Comparison of ENCODE assay signal across 12 cellular contexts in the genomic region with DNA sequence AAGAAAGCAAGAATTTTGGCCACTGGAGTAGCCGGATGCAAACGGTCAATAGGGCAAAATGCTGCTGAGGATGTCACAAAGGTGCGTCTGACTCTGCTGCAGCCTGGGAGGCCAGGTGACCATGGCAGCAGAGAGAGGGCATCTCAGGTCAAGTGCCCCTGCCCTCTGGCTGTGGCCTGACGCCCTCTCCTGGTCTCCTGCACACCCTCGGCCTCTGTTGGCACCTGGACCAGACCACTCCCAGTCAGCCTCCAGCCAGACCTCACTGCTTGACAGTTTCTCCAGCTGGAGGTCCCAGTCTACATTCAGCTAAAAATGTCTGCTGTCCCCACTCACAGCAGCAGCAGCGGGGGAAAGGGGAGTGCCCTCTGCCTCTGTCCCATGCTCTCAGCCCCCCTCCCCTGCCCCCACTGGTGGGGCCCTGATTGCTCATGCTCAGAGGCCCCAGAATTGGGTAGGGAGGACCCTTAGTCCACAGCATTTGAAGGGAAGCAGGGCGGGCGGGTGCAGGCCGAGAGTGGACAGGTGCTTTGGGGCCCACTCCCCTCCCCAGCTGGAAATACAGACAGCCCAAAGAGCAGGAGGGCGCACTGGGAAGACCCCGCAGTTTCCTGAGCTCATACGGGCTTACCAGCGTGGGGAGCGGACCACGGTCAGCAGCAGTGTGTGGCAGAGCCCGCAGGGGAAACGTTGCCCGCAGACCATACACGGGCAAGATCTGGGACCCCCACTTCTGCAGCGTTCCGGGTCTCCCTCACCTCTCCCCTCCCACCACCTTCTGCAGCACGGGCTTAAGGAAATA. TPM values are rescaled to one million over a fixed set of nuclear protein-coding genes. Genes with fewer than 3 reads are reported as not detected.
DNase-seq lines count a peak whose midpoint lies in the region; ATAC-seq, FAIRE-seq and TF ChIP-seq lines count a peak whose summit lies in the region.
"Had no signal": no experiment of that assay in that cellular context is flagged by ENCODE, and none has a peak within 500 bp of the region (broad histone marks: within the 10 kb centered on the region; RNA-seq: fewer than 3 reads in every experiment).

No MANE protein-coding gene starts in this region.

- H4K20me1 ChIP-seq in SK-N-SH (ENCODE audit: insufficient read depth) = no peaks in the 10 kb centered on the region
- H4K20me1 ChIP-seq in MM.1S (ENCODE audit: insufficient read depth, low read length) = no peaks in the 10 kb centered on the region

- H3F3A ChIP-seq in SK-N-SH (replicated peaks; ENCODE audit: insufficient read depth) (no peaks in the 10 kb centered on the region), MM.1S (ENCODE audit: insufficient read depth, low read length) (no peaks in the 10 kb centered on the region)

- H3K9me2 ChIP-seq in SK-N-SH (no peaks in the 10 kb centered on the region), MM.1S (replicated peaks; ENCODE audit: insufficient read depth, low read length) (no peaks in the 10 kb centered on the region)

- H3K27me3 ChIP-seq in SK-N-SH (ENCODE audit: insufficient read depth) = peaks cover 21% of the 10 kb centered on the region
- H3K27me3 ChIP-seq in MM.1S (replicated peaks; ENCODE audit: insufficient read depth, low read length) = peaks cover 74% of the 10 kb centered on the region
- H3K27me3 ChIP-seq in pancreas = no peaks in the 10 kb centered on the region
- H3K27me3 ChIP-seq in suprapubic skin = peaks cover 44% of the 10 kb centered on the region

- H3K4me2 ChIP-seq in SK-N-SH (peak overlapping the region; percentile 95; the same call in 1 of the 2 replicates), MM.1S (ENCODE audit: low read depth, low read length) (no peak overlapping the region)

- no peak for DNase-seq in SK-N-SH
- peak; percentile 14 for DNase-seq in MM.1S
- DNase-seq in epithelial cell of proximal tubule (ENCODE audit: low read depth) = no peak
- DNase-seq in pancreas = peak in 5 of 6 donors; percentile 52 to 80 (median 63)
- no peak for DNase-seq in suprapubic skin (ENCODE audit: low spot score in 2 of 2)
- no peak for DNase-seq in NOMO-1 (lab: John Stamatoyannopoulos, UW; ENCODE audit: unreplicated experiment in 2 of 2)
- no peak for DNase-seq in activated effector memory CD4-positive, alpha-beta T cell treated with anti-CD3 and anti-CD28 coated beads, Interleukin-2, amount 50 U/mL, for 16 hours
- DNase-seq: activated T-cell treated with anti-CD3 and anti-CD28 coated beads, Interleukin-2, amount 50 U/mL, for 48 hours; AML-193 had no signal

- H2AFZ ChIP-seq in SK-N-SH (ENCODE audit: low read depth) = no peak overlapping the region
- no peak overlapping the region for H2AFZ ChIP-seq in MM.1S (ENCODE audit: low read length)

- H3K9ac ChIP-seq in SK-N-SH = no peak overlapping the region
- no peak overlapping the region for H3K9ac ChIP-seq in MM.1S (ENCODE audit: low read length)

- TF ChIP-seq CTCF in SK-N-SH (IDR thresholded peaks at IDR 0.05) (no peak), MM.1S (IDR thresholded peaks at IDR 0.05; ENCODE audit: low read length) (peak; percentile 16; the same call in 1 of the 2 replicates), epithelial cell of proximal tubule (conservative IDR thresholded peaks at IDR 0.05; ENCODE audit: low read depth, low read length) (peak; percentile 21), pancreas (IDR thresholded peaks at IDR 0.05) (no peak), suprapubic skin (IDR thresholded peaks at IDR 0.05) (no peak)

- TF ChIP-seq POLR2A in suprapubic skin (IDR thresholded peaks at IDR 0.05) = no peak

- no peak for TF ChIP-seq EP300 in SK-N-SH (IDR thresholded peaks at IDR 0.05; ENCODE audit: borderline replicate concordance in 1 of 2, low read depth in 1 of 2, low read length in 1 of 2)
- no peak for TF ChIP-seq EP300 in suprapubic skin (IDR thresholded peaks at IDR 0.05)

- no peak for FAIRE-seq in pancreas (lab: Jason Lieb, UNC)

- ATAC-seq in SK-N-SH treated with all-trans-retinoic acid at 6 μM for 48 hours (no peak), pancreas (peak in 1 of 4 donors; percentile 9)

- H3K36me3 ChIP-seq in SK-N-SH (replicated peaks in 1 of 2; ENCODE audit: control insufficient read depth in 1 of 2, insufficient read depth in 2 of 2, low read length in 1 of 2) (no peaks in the 10 kb centered on the region), MM.1S (replicated peaks; ENCODE audit: insufficient read depth, low read length) (no peaks in the 10 kb centered on the region), pancreas (no peaks in the 10 kb centered on the region), suprapubic skin (no peaks in the 10 kb centered on the region)
- H3K36me3 ChIP-seq: SJSA1 had no signal

- TF ChIP-seq RAD21 in SK-N-SH (IDR thresholded peaks at IDR 0.05; ENCODE audit: low read length) = peak; percentile 23; the same call in 1 of the 2 replicates

- CTCF ChIA-PET in SK-N-SH (lab: Yijun Ruan, JAX) = interaction anchor here (0.6 to 1.8 kb wide), 4 partner anchors 95 to 372 kb away, joined by 3 to 7 read pairs (median 4); no protein-coding TSS in a partner anchor

- H3K4me3 ChIP-seq in SK-N-SH (ENCODE audit: low read depth in 2 of 2, low read length in 1 of 2) (no peak overlapping the region), MM.1S (ENCODE audit: low read length) (no peak overlapping the region), epithelial cell of proximal tubule (ENCODE audit: low read depth, low read length) (no peak overlapping the region), pancreas (no peak overlapping the region), suprapubic skin (no peak overlapping the region)

- no peaks in the 10 kb centered on the region for H3K79me2 ChIP-seq in SK-N-SH (ENCODE audit: insufficient read depth)
- no peaks in the 10 kb centered on the region for H3K79me2 ChIP-seq in MM.1S (ENCODE audit: low read length)

- POLR2A ChIA-PET in SK-N-SH (lab: Yijun Ruan, JAX) = no interaction called here

- H3K9me3 ChIP-seq in SK-N-SH (no peaks in the 10 kb centered on the region), MM.1S (replicated peaks; ENCODE audit: insufficient read depth, low read length) (no peaks in the 10 kb centered on the region), pancreas (no peaks in the 10 kb centered on the region), suprapubic skin (no peaks in the 10 kb centered on the region)
- H3K9me3 ChIP-seq: SJSA1 had no signal

- H3K4me1 ChIP-seq in SK-N-SH (ENCODE audit: control insufficient read depth in 1 of 2, insufficient read depth in 2 of 2, low read depth in 1 of 2, low read length in 1 of 2) = peaks cover 0 to 42% of the 10 kb centered on the region in 2 experiments; a peak in 1 of 4 replicates
- H3K4me1 ChIP-seq in MM.1S (ENCODE audit: low read length) = no peaks in the 10 kb centered on the region
- peaks cover 0 to 5% (median 5%) of the 10 kb centered on the region in 3 donors for H3K4me1 ChIP-seq in pancreas
- peaks cover 20% of the 10 kb centered on the region for H3K4me1 ChIP-seq in suprapubic skin

- WGBS in SK-N-SH (ENCODE audit: low lambda C conversion rate) = 79% methylated on average over 17 of the region's 22 CpGs
- WGBS in pancreas, 2 donors = 64 to 65% methylated on average over 22 of the region's 22 CpGs
- WGBS in suprapubic skin = 66% methylated on average over 21 of the region's 22 CpGs

- intact Hi-C loops in pancreas (cut with DNase I) = no loop called here

- H3K27ac ChIP-seq in SK-N-SH (ENCODE audit: low read depth in 2 of 2, low read length in 1 of 2) (no peak overlapping the region), MM.1S (ENCODE audit: low read length) (no peak overlapping the region), pancreas (no peak overlapping the region), suprapubic skin (no peak overlapping the region)
- H3K27ac ChIP-seq: epithelial cell of prostate, SJSA1 had no signal

TF ChIP-seq in SK-N-SH, 30 proteins besides CTCF, POLR2A, EP300 and RAD21 (continues in another document):
- TF ChIP-seq TAF1 (IDR thresholded peaks at IDR 0.05; ENCODE audit: borderline replicate concordance, low read depth, low read length) (no peak), POLR2AphosphoS5 (IDR thresholded peaks at IDR 0.05; ENCODE audit: low read depth, low read length) (no peak), CHD2 (IDR thresholded peaks at IDR 0.05; ENCODE audit: low read length, partially characterized antibody) (no peak), GATA2 (CRISPR knock-in tag; IDR thresholded peaks at IDR 0.05) (no peak)
- TF ChIP-seq, protein P1, sequence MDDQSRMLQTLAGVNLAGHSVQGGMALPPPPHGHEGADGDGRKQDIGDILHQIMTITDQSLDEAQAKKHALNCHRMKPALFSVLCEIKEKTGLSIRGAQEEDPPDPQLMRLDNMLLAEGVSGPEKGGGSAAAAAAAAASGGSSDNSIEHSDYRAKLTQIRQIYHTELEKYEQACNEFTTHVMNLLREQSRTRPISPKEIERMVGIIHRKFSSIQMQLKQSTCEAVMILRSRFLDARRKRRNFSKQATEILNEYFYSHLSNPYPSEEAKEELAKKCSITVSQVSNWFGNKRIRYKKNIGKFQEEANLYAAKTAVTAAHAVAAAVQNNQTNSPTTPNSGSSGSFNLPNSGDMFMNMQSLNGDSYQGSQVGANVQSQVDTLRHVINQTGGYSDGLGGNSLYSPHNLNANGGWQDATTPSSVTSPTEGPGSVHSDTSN (IDR thresholded peaks at IDR 0.05) = no peak

TF ChIP-seq in SK-N-SH treated with all-trans-retinoic acid at 6 μM for 48 hours, 23 proteins besides CTCF, POLR2A, EP300 and RAD21 (continues in another document):
- TF ChIP-seq ZNF8 (CRISPR knock-in tag; IDR thresholded peaks at IDR 0.05) = no peak
- TF ChIP-seq ARNTL (CRISPR knock-in tag; IDR thresholded peaks at IDR 0.05; ENCODE audit: borderline replicate concordance, low read depth) = no peak
- no peak for TF ChIP-seq PPARA (CRISPR knock-in tag; IDR thresholded peaks at IDR 0.05; ENCODE audit: borderline replicate concordance)
- no peak for TF ChIP-seq TCF4 (CRISPR knock-in tag; IDR thresholded peaks at IDR 0.05; ENCODE audit: borderline replicate concordance)

RNA-seq across cellular contexts. Expression of a gene that starts 1.6 kb away (rescaled TPM):
- polyA plus RNA-seq in SK-N-SH (2012; rRNA removed) = 0.64 and 0.80 TPM in 2 replicates
- 0.26 and 0.68 TPM in 2 replicates for polyA plus RNA-seq in SK-N-SH (2012; cell fraction: cytosol; rRNA removed)
- 1.1 and 3.0 TPM in 2 replicates for polyA plus RNA-seq in SK-N-SH (2012; cell fraction: nucleus; rRNA removed)
- total RNA-seq in epithelial cell of proximal tubule = 0.06 and 0.22 TPM in 2 replicates
- 10 to 100 TPM; 44.2 to 77.6 (median 62.0) TPM for total RNA-seq in pancreas
- 100 to 1,000 TPM in 1 of 2 donors, 10 to 100 TPM in 1; 77.0 to 215 TPM for polyA plus RNA-seq in pancreas
- total RNA-seq in suprapubic skin = under 1 TPM in 2 of 4 donors, not detected in 2; 0.26 to 0.30 TPM

Comparison
In these comparisons a context has a peak if more than half of its experiments do, and no peak if none do; other contexts are left out.
1. DNase-seq: peak in MM.1S (single experiment) and pancreas (5 of 6); none in SK-N-SH (single experiment), epithelial cell of proximal tubule (single experiment), suprapubic skin (0 of 2), NOMO-1 (0 of 2) and activated effector memory CD4-positive, alpha-beta T cell treated with anti-CD3 and anti-CD28 coated beads, Interleukin-2, amount 50 U/mL, for 16 hours (single experiment).
2. CTCF ChIP-seq: peak in MM.1S (single experiment) and epithelial cell of proximal tubule (single experiment); none in SK-N-SH (single experiment), pancreas (0 of 4) and suprapubic skin (0 of 2).
3. RNA of a gene that starts 1.6 kb away (total RNA-seq): 44.2 to 77.6 TPM in pancreas; 0.26 to 0.30 TPM in suprapubic skin and 0.06 to 0.22 TPM in epithelial cell of proximal tubule; every median in the first group is over 10 times any median in the second.